8 cellular contexts compared by ENCODE assay signal in genomic region chr9:128254855-128255759, GRCh38. TPM values are rescaled to one million over a fixed set of nuclear protein-coding genes. Genes with fewer than 3 reads are reported as not detected.
A peak's percentile ranks its signal among the peaks of the same experiment; 100 is the strongest.
DNase-seq lines count a peak whose midpoint lies in the region; ATAC-seq, FAIRE-seq and TF ChIP-seq lines count a peak whose summit lies in the region.

No MANE protein-coding gene starts in this region.

- H3K4me1 Mint-ChIP-seq in activated T-helper 2 cell treated with anti-CD3 and anti-CD28 coated beads, Interferon-gamma antibody, Interleukin-2, Interleukin-4, amounts not matched to agents 10 μg/mL and 5 μg/mL and 100 μg/mL, durations not matched to agents 14 hours and 24 hours and 36 hours (ENCODE audit: low read depth) = peaks cover 3% of the 10 kb centered on the region

- CTCF ChIA-PET in PC-3 (lab: Charles Lee) = interaction anchor here (0.6 kb wide), 1 partner anchor 95 kb away, joined by 4 read pairs; the partner anchor contains the start of gene BBLN

- H3K9me3 ChIP-seq in PC-3 (ENCODE audit: low read length) (no peaks in the 10 kb centered on the region), gastroesophageal sphincter (no peaks in the 10 kb centered on the region), parathyroid adenoma (ENCODE audit: control insufficient read depth, low read length) (no peaks in the 10 kb centered on the region)

- H3K4me2 ChIP-seq in PC-3 (ENCODE audit: low read length) (no peak overlapping the region), parathyroid adenoma (ENCODE audit: low read length) (no peak overlapping the region)

- intact Hi-C loops in PC-3 (cut with micrococcal nuclease) = loop anchor here (10.0 kb wide), 1 partner anchor 50 kb away; the partner anchor contains the start of gene DNM1
- intact Hi-C loops in activated T-helper 2 cell treated with anti-CD3 and anti-CD28 coated beads, Interferon-gamma antibody, Interleukin-2, Interleukin-4, amounts not matched to agents 10 μg/mL and 5 μg/mL and 100 μg/mL, durations not matched to agents 14 hours and 24 hours and 36 hours (cut with micrococcal nuclease) = no loop called here

- WGBS in gastroesophageal sphincter (ENCODE audit: low coverage in 1 of 2), 2 donors = 53 to 83% methylated on average over 4 to 6 of the region's 18 CpGs

- no TSS peak for BruUV-seq in PC-3 (replicated peaks; lab: Mats Ljungman, UMichigan)

- no peaks in the 10 kb centered on the region; the same call in 1 of the 2 replicates for H3K36me3 ChIP-seq in PC-3 (ENCODE audit: low read depth, low read length)
- peaks cover 0 to 48% of the 10 kb centered on the region in 2 donors for H3K36me3 ChIP-seq in gastroesophageal sphincter
- no peaks in the 10 kb centered on the region for H3K36me3 ChIP-seq in parathyroid adenoma (ENCODE audit: control insufficient read depth, insufficient read depth, low read length)

- no peak overlapping the region for H3K9ac ChIP-seq in PC-3 (ENCODE audit: low read length)
- no peak overlapping the region for H3K9ac ChIP-seq in parathyroid adenoma

- DNase-seq in AG09319 (ENCODE audit: extremely low read depth, low read depth) (no peak), GM19239 (ENCODE audit: insufficient read length, low spot score) (peak; percentile 75), PC-3 (peak; percentile 44), NK-92 (lab: John Stamatoyannopoulos, UW; ENCODE audit: unreplicated experiment) (no peak)
- peak; percentile 25 for DNase-seq in activated T-helper 2 cell treated with anti-CD3 and anti-CD28 coated beads, Interferon-gamma antibody, Interleukin-2, Interleukin-4, amounts not matched to agents 10 μg/mL and 5 μg/mL and 100 μg/mL, durations not matched to agents 14 hours and 24 hours and 36 hours (ENCODE audit: low spot score)

- no peaks in the 10 kb centered on the region for H3K9me2 ChIP-seq in PC-3 (replicated peaks; ENCODE audit: low read length)

- POLR2A ChIA-PET in PC-3 (lab: Charles Lee; ENCODE audit: unreplicated experiment) = no interaction called here

- no peak for TF ChIP-seq POLR2A in gastroesophageal sphincter (IDR thresholded peaks at IDR 0.05)

- no peak overlapping the region for H3K27ac Mint-ChIP-seq in activated T-helper 2 cell treated with anti-CD3 and anti-CD28 coated beads, Interferon-gamma antibody, Interleukin-2, Interleukin-4, amounts not matched to agents 10 μg/mL and 5 μg/mL and 100 μg/mL, durations not matched to agents 14 hours and 24 hours and 36 hours

- no peak overlapping the region for H3K27ac ChIP-seq in PC-3 (ENCODE audit: low read length)
- peak overlapping the region in 1 of 4 donors; percentile 14 for H3K27ac ChIP-seq in gastroesophageal sphincter
- no peak overlapping the region for H3K27ac ChIP-seq in parathyroid adenoma

- H3K27me3 ChIP-seq in PC-3 (ENCODE audit: low read length) (no peaks in the 10 kb centered on the region), gastroesophageal sphincter (peaks cover 36% of the 10 kb centered on the region), parathyroid adenoma (ENCODE audit: control insufficient read depth, insufficient read depth, low read length) (no peaks in the 10 kb centered on the region)

- no peak for TF ChIP-seq EP300 in gastroesophageal sphincter (IDR thresholded peaks at IDR 0.05)

- peaks cover 11% of the 10 kb centered on the region for H3K27me3 Mint-ChIP-seq in activated T-helper 2 cell treated with anti-CD3 and anti-CD28 coated beads, Interferon-gamma antibody, Interleukin-2, Interleukin-4, amounts not matched to agents 10 μg/mL and 5 μg/mL and 100 μg/mL, durations not matched to agents 14 hours and 24 hours and 36 hours (ENCODE audit: low read depth)

- H3F3A ChIP-seq in PC-3 (ENCODE audit: low read length, unreplicated experiment) = no peaks in the 10 kb centered on the region

- no peak overlapping the region for H3K4me3 ChIP-seq in PC-3 (ENCODE audit: low read length)
- H3K4me3 ChIP-seq in gastroesophageal sphincter = no peak overlapping the region
- no peak overlapping the region for H3K4me3 ChIP-seq in parathyroid adenoma (ENCODE audit: low read depth, low read length)

- peak; percentile 57 for ATAC-seq in PC-3
- peak; percentile 61 for ATAC-seq in gastroesophageal sphincter
- ATAC-seq in GM21381 (IDR thresholded peaks at IDR 0.05; ENCODE audit: unreplicated experiment) = no peak

- no peak for FAIRE-seq in GM19239 (lab: Jason Lieb, UNC)

- H3K4me1 ChIP-seq in PC-3 (ENCODE audit: insufficient read depth, low read length) (no peaks in the 10 kb centered on the region), gastroesophageal sphincter (peaks cover 0 to 20% (median 5%) of the 10 kb centered on the region in 3 donors), parathyroid adenoma (no peaks in the 10 kb centered on the region)

- H3K36me3 Mint-ChIP-seq in activated T-helper 2 cell treated with anti-CD3 and anti-CD28 coated beads, Interferon-gamma antibody, Interleukin-2, Interleukin-4, amounts not matched to agents 10 μg/mL and 5 μg/mL and 100 μg/mL, durations not matched to agents 14 hours and 24 hours and 36 hours (ENCODE audit: low read depth) = peaks cover 7% of the 10 kb centered on the region

- H3K79me2 ChIP-seq in PC-3 (ENCODE audit: low read length) = no peaks in the 10 kb centered on the region
- no peaks in the 10 kb centered on the region for H3K79me2 ChIP-seq in parathyroid adenoma

- no peak overlapping the region for H2AFZ ChIP-seq in PC-3 (ENCODE audit: low read length)
- no peak overlapping the region for H2AFZ ChIP-seq in parathyroid adenoma

- no peak overlapping the region for H3K4me3 Mint-ChIP-seq in activated T-helper 2 cell treated with anti-CD3 and anti-CD28 coated beads, Interferon-gamma antibody, Interleukin-2, Interleukin-4, amounts not matched to agents 10 μg/mL and 5 μg/mL and 100 μg/mL, durations not matched to agents 14 hours and 24 hours and 36 hours (ENCODE audit: low read depth)

- TF ChIP-seq CTCF in AG09319 (IDR thresholded peaks at IDR 0.05; ENCODE audit: low read depth, low read length) (peak; percentile 93), PC-3 (conservative IDR thresholded peaks at IDR 0.05; ENCODE audit: low read depth, low read length) (peak; percentile 72), gastroesophageal sphincter (IDR thresholded peaks at IDR 0.05) (peak in 3 of 4 experiments; percentile 68 to 87 (median 76)), parathyroid adenoma (IDR thresholded peaks at IDR 0.05) (peak; percentile 76)

- no peaks in the 10 kb centered on the region for H3K9me3 Mint-ChIP-seq in activated T-helper 2 cell treated with anti-CD3 and anti-CD28 coated beads, Interferon-gamma antibody, Interleukin-2, Interleukin-4, amounts not matched to agents 10 μg/mL and 5 μg/mL and 100 μg/mL, durations not matched to agents 14 hours and 24 hours and 36 hours

- no peaks in the 10 kb centered on the region for H4K20me1 ChIP-seq in PC-3 (ENCODE audit: low read length)

RNA-seq across cellular contexts. Expression of gene GOLGA2, which starts 20.7 kb away (rescaled TPM):
- 60.5 and 86.1 TPM in 2 replicates for total RNA-seq in PC-3 (2014; rRNA removed)
- 44.0 and 47.9 TPM in 2 replicates for total RNA-seq in activated T-helper 2 cell treated with anti-CD3 and anti-CD28 coated beads, Interferon-gamma antibody, Interleukin-2, Interleukin-4, amounts not matched to agents 10 μg/mL and 5 μg/mL and 100 μg/mL, durations not matched to agents 14 hours and 24 hours and 36 hours
- 100 to 1,000 TPM in 1 of 4 donors, 10 to 100 TPM in 3; 71.1 to 130 (median 83.1) TPM for total RNA-seq in gastroesophageal sphincter

RNA-seq across cellular contexts. Expression of gene SWI5, which starts 21.0 kb away (rescaled TPM):
- total RNA-seq in PC-3 (2014; rRNA removed) (63.1 and 66.8 TPM in 2 replicates), gastroesophageal sphincter (10 to 100 TPM; 18.2 to 27.5 (median 24.5) TPM)
- 13.5 and 13.7 TPM in 2 replicates for total RNA-seq in activated T-helper 2 cell treated with anti-CD3 and anti-CD28 coated beads, Interferon-gamma antibody, Interleukin-2, Interleukin-4, amounts not matched to agents 10 μg/mL and 5 μg/mL and 100 μg/mL, durations not matched to agents 14 hours and 24 hours and 36 hours

RNA-seq across cellular contexts. Expression of gene DNM1, which starts 51.9 kb away (rescaled TPM):
- total RNA-seq in PC-3 (2014; rRNA removed) = 24.1 and 36.4 TPM in 2 replicates
- 0.90 and 2.4 TPM in 2 replicates for total RNA-seq in activated T-helper 2 cell treated with anti-CD3 and anti-CD28 coated beads, Interferon-gamma antibody, Interleukin-2, Interleukin-4, amounts not matched to agents 10 μg/mL and 5 μg/mL and 100 μg/mL, durations not matched to agents 14 hours and 24 hours and 36 hours
- total RNA-seq in gastroesophageal sphincter = 10 to 100 TPM in 2 of 4 donors, 1 to 10 TPM in 2; 8.6 to 22.3 (median 14.4) TPM

Comparison
In these comparisons a context has a peak if more than half of its experiments do, and no peak if none do; other contexts are left out.
1. DNase-seq: peak in GM19239 (single experiment), PC-3 (single experiment) and activated T-helper 2 cell treated with anti-CD3 and anti-CD28 coated beads, Interferon-gamma antibody, Interleukin-2, Interleukin-4, amounts not matched to agents 10 μg/mL and 5 μg/mL and 100 μg/mL, durations not matched to agents 14 hours and 24 hours and 36 hours (single experiment); none in AG09319 (single experiment) and NK-92 (single experiment).
2. Peak in every context shown above with its lines, with median percentiles within 50 percentile points of each other: CTCF ChIP-seq.